Comparison of ENCODE assay signal across 8 cellular contexts in genomic region chr15:43492673-43493601, GRCh38. TPM values are rescaled to one million over a fixed set of nuclear protein-coding genes. Genes with fewer than 3 reads are reported as not detected.
DNase-seq lines count a peak whose midpoint lies in the region; ATAC-seq, FAIRE-seq and TF ChIP-seq lines count a peak whose summit lies in the region.

Gene TP53BP1, minus strand, starts transcription at chr15:43493156. Its CDS starts 113 bp downstream, at chr15:43493043.

- ATAC-seq in GM18909 (IDR thresholded peaks at IDR 0.05; ENCODE audit: poor library complexity, unreplicated experiment) = peak; percentile 98
- peak; percentile 97 for ATAC-seq in HG03175 (IDR thresholded peaks at IDR 0.05; ENCODE audit: unreplicated experiment)
- peak; percentile 97 for ATAC-seq in WTC11

- H3K27me3 ChIP-seq in AG04450 (ENCODE audit: control insufficient read depth, insufficient read depth, low read length) = no peaks in the 10 kb centered on the region
- no peaks in the 10 kb centered on the region for H3K27me3 ChIP-seq in bronchial epithelial cell (ENCODE audit: control insufficient read depth, insufficient read depth, low read length)
- H3K27me3 ChIP-seq in iPS-20b (ENCODE audit: insufficient read depth, low read length) = no peaks in the 10 kb centered on the region

- H3K9me3 Mint-ChIP-seq in WTC11 = no peaks in the 10 kb centered on the region

- H3K4me3 ChIP-seq in AG04450 (ENCODE audit: low read depth, low read length) (peak within 1 kb of the TSS; percentile 95), bronchial epithelial cell (ENCODE audit: low read depth, low read length) (peak within 1 kb of the TSS; percentile 69), iPS-20b (ENCODE audit: low read length) (peak within 1 kb of the TSS; percentile 84), skin epidermis (peak within 1 kb of the TSS; percentile 62 to 97 (median 86))

- peak; percentile 79 for DNase-seq in AG04450 (ENCODE audit: low read depth, low spot score)
- peak; percentile 81 for DNase-seq in NCI-H226
- DNase-seq in WTC11 (ENCODE audit: low spot score) = peak; percentile 97
- DNase-seq in bronchial epithelial cell (ENCODE audit: low read depth) = peak; percentile 85

- H3K27me3 Mint-ChIP-seq in WTC11 (ENCODE audit: low read depth) = no peaks in the 10 kb centered on the region

- H3K4me1 Mint-ChIP-seq in WTC11 = peaks cover 32% of the 10 kb centered on the region

- peak within 1 kb of the TSS; percentile 81; the same call in 1 of the 2 replicates for H3K9ac ChIP-seq in iPS-20b (ENCODE audit: low read depth, low read length)

- H3K36me3 ChIP-seq in bronchial epithelial cell (ENCODE audit: control insufficient read depth, insufficient read depth, low read length) (peaks cover 3% of the 10 kb centered on the region), iPS-20b (ENCODE audit: insufficient read depth, low read depth, low read length) (peaks cover 39% of the 10 kb centered on the region)

- TF ChIP-seq CTCF in AG04450 (IDR thresholded peaks at IDR 0.05; ENCODE audit: low read depth, low read length) (no peak), WTC11 (IDR thresholded peaks at IDR 0.05) (no peak), bronchial epithelial cell (IDR thresholded peaks at IDR 0.05; ENCODE audit: insufficient read depth, low read length, severe bottlenecking) (no peak)

- CTCF ChIA-PET in AG04450 (lab: Charles Lee) (interaction anchor here (1.1 to 2.1 kb wide), 2 partner anchors 17 to 21 kb away, joined by 6 to 11 read pairs; no protein-coding TSS in a partner anchor), WTC11 (lab: Charles Lee) (interaction anchor here (0.7 to 5.6 kb wide), 7 partner anchors 12 to 284 kb away, joined by 3 to 80 read pairs (median 4); partner anchors contain the start of genes ELL3 and MAP1A)

- POLR2A ChIA-PET in AG04450 (lab: Yijun Ruan, JAX) = interaction anchor here (1.1 to 2.6 kb wide), 3 partner anchors 13 to 24 kb away, joined by 3 to 17 read pairs (median 5); partner anchors contain the start of gene MAP1A
- POLR2A ChIA-PET in WTC11 (lab: Charles Lee) = interaction anchor here (0.6 to 2.0 kb wide), 4 partner anchors 11 to 348 kb away, joined by 3 to 19 read pairs (median 4); no protein-coding TSS in a partner anchor

- H3K27ac Mint-ChIP-seq in WTC11 = peak within 1 kb of the TSS; percentile 100

- H3K27ac ChIP-seq in AG04450 (ENCODE audit: low read depth, low read length) (peak within 1 kb of the TSS; percentile 70), iPS-20b (ENCODE audit: low read length) (peak within 1 kb of the TSS; percentile 88), skin epidermis (peak within 1 kb of the TSS; percentile 60 to 93 (median 83))

- FAIRE-seq in bronchial epithelial cell (lab: Jason Lieb, UNC) = no peak

- peak within 1 kb of the TSS; percentile 95 for H3K4me3 Mint-ChIP-seq in WTC11

- H3K36me3 Mint-ChIP-seq in WTC11 = peaks cover 36% of the 10 kb centered on the region

- H3K4me1 ChIP-seq in iPS-20b (ENCODE audit: insufficient read depth, low read length) = peaks cover 13% of the 10 kb centered on the region; the same call in 1 of the 2 replicates

- H3K9me3 ChIP-seq in AG04450 (ENCODE audit: control insufficient read depth, insufficient read depth, low read length) = no peaks in the 10 kb centered on the region
- no peaks in the 10 kb centered on the region for H3K9me3 ChIP-seq in iPS-20b (ENCODE audit: insufficient read depth, low read depth, low read length)

TF ChIP-seq in WTC11, 78 proteins besides CTCF, POLR2A, EP300 and RAD21 (continues in another document):
- TF ChIP-seq FOXK1 (CRISPR knock-in tag; IDR thresholded peaks at IDR 0.05) = peak; percentile 46; the same call in 1 of the 2 replicates
- TF ChIP-seq GRHL2 (CRISPR knock-in tag; IDR thresholded peaks at IDR 0.05; ENCODE audit: insufficient replicate concordance, severe bottlenecking) = no peak
- TF ChIP-seq NR3C1 (CRISPR knock-in tag; conservative IDR thresholded peaks at IDR 0.05; ENCODE audit: low read depth) = no peak
- TF ChIP-seq SOX15 (CRISPR knock-in tag; IDR thresholded peaks at IDR 0.05) = no peak
- no peak for TF ChIP-seq TEAD4 (CRISPR knock-in tag; IDR thresholded peaks at IDR 0.05)
- TF ChIP-seq, protein P1, sequence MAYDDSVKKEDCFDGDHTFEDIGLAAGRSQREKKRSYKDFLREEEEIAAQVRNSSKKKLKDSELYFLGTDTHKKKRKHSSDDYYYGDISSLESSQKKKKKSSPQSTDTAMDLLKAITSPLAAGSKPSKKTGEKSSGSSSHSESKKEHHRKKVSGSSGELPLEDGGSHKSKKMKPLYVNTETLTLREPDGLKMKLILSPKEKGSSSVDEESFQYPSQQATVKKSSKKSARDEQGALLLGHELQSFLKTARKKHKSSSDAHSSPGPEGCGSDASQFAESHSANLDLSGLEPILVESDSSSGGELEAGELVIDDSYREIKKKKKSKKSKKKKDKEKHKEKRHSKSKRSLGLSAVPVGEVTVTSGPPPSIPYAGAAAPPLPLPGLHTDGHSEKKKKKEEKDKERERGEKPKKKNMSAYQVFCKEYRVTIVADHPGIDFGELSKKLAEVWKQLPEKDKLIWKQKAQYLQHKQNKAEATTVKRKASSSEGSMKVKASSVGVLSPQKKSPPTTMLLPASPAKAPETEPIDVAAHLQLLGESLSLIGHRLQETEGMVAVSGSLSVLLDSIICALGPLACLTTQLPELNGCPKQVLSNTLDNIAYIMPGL (CRISPR knock-in tag; IDR thresholded peaks at IDR 0.05) = no peak
- no peak for TF ChIP-seq ELF4 (CRISPR knock-in tag; IDR thresholded peaks at IDR 0.05; ENCODE audit: low read depth)
- no peak for TF ChIP-seq SMAD3 (CRISPR knock-in tag; IDR thresholded peaks at IDR 0.05; ENCODE audit: borderline replicate concordance)
- TF ChIP-seq JUN (CRISPR knock-in tag; IDR thresholded peaks at IDR 0.05) = no peak
- TF ChIP-seq, protein P2, sequence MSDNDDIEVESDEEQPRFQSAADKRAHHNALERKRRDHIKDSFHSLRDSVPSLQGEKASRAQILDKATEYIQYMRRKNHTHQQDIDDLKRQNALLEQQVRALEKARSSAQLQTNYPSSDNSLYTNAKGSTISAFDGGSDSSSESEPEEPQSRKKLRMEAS (CRISPR knock-in tag; IDR thresholded peaks at IDR 0.05) = 0 out of 2 replicates have a peak, but pooled peaks have one; percentile 17
- TF ChIP-seq CREB1 (CRISPR knock-in tag; IDR thresholded peaks at IDR 0.05) = no peak
- no peak for TF ChIP-seq TP53 (CRISPR knock-in tag; IDR thresholded peaks at IDR 0.05)
- peak; percentile 91 for TF ChIP-seq CREM (CRISPR knock-in tag; IDR thresholded peaks at IDR 0.05)
- TF ChIP-seq E2F1 (CRISPR knock-in tag; IDR thresholded peaks at IDR 0.05) = no peak
- TF ChIP-seq, protein P3, sequence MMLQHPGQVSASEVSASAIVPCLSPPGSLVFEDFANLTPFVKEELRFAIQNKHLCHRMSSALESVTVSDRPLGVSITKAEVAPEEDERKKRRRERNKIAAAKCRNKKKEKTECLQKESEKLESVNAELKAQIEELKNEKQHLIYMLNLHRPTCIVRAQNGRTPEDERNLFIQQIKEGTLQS (CRISPR knock-in tag; conservative IDR thresholded peaks at IDR 0.05) = no peak
- no peak for TF ChIP-seq NR1H2 (CRISPR knock-in tag; IDR thresholded peaks at IDR 0.05)
- TF ChIP-seq ESRRA (CRISPR knock-in tag; IDR thresholded peaks at IDR 0.05; ENCODE audit: borderline replicate concordance) = no peak
- TF ChIP-seq, protein P4, sequence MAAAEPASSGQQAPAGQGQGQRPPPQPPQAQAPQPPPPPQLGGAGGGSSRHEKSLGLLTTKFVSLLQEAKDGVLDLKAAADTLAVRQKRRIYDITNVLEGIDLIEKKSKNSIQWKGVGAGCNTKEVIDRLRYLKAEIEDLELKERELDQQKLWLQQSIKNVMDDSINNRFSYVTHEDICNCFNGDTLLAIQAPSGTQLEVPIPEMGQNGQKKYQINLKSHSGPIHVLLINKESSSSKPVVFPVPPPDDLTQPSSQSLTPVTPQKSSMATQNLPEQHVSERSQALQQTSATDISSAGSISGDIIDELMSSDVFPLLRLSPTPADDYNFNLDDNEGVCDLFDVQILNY (CRISPR knock-in tag; IDR thresholded peaks at IDR 0.05) = no peak
- TF ChIP-seq ZNF425 (CRISPR knock-in tag; conservative IDR thresholded peaks at IDR 0.05) = no peak
- no peak for TF ChIP-seq NFATC4 (CRISPR knock-in tag; IDR thresholded peaks at IDR 0.05)
- no peak for TF ChIP-seq MXD4 (CRISPR knock-in tag; IDR thresholded peaks at IDR 0.05; ENCODE audit: borderline replicate concordance)
- TF ChIP-seq FOXJ3 (CRISPR knock-in tag; IDR thresholded peaks at IDR 0.05; ENCODE audit: borderline replicate concordance) = no peak

RNA-seq across cellular contexts. Expression of gene TP53BP1, which starts in this region (rescaled TPM):
- polyA plus RNA-seq in AG04450 (2011; rRNA removed) = 76.6 and 85.6 TPM in 2 replicates
- polyA minus RNA-seq in AG04450 (2011; rRNA and poly(A)+ RNA removed) = 151 and 161 TPM in 2 replicates
- 52.8 to 67.1 TPM (median 54.9 TPM) in 3 replicates for total RNA-seq in WTC11 (2021)
- 28.7 and 29.3 TPM in 2 replicates for total RNA-seq in bronchial epithelial cell

Comparison
In these comparisons a context has a peak if more than half of its experiments do, and no peak if none do; other contexts are left out.
1. Peak in every context shown above with its lines: DNase-seq, ATAC-seq, H3K4me3 ChIP-seq and H3K27ac ChIP-seq.